Comparison of ENCODE assay signal across 8 cellular contexts in genomic region chr9:128554155-128554862, GRCh38. TPM values are rescaled to one million over a fixed set of nuclear protein-coding genes. Genes with fewer than 3 reads are reported as not detected.
A peak's percentile ranks its signal among the peaks of the same experiment; 100 is the strongest.
DNase-seq lines count a peak whose midpoint lies in the region; ATAC-seq and TF ChIP-seq lines count a peak whose summit lies in the region.

No MANE protein-coding gene starts in this region.

- no peak overlapping the region for H2AFZ ChIP-seq in HCT116 (ENCODE audit: low read depth, low read length, poor library complexity, severe bottlenecking)

- H3K27me3 ChIP-seq in HCT116 (ENCODE audit: insufficient read depth, low read length), result no peaks in the 10 kb centered on the region
- H3K27me3 ChIP-seq in duodenal mucosa (ENCODE audit: control insufficient read depth in 1 of 2, insufficient read depth in 2 of 2, low read length in 2 of 2), result no peaks in the 10 kb centered on the region
- no peaks in the 10 kb centered on the region for H3K27me3 ChIP-seq in tibial artery

- peak overlapping the region; percentile 88 for H3K4me2 ChIP-seq in HCT116 (ENCODE audit: low read length)

- ATAC-seq in HCT116 (peak; percentile 42), HG02798 (IDR thresholded peaks at IDR 0.05; ENCODE audit: poor library complexity, unreplicated experiment) (no peak), HG02970 (IDR thresholded peaks at IDR 0.05; ENCODE audit: low FRiP score, unreplicated experiment) (no peak)

- TF ChIP-seq CTCF in HCT116 (IDR thresholded peaks at IDR 0.05 in 2 of 3, conservative IDR thresholded peaks at IDR 0.05 in 1 of 3; ENCODE audit: borderline replicate concordance in 1 of 3, insufficient read depth in 1 of 3, low read depth in 2 of 3, low read length in 2 of 3) (no peak), tibial artery (IDR thresholded peaks at IDR 0.05) (no peak)

- H3K4me3 ChIP-seq in HCT116 (replicated peaks in 1 of 2; ENCODE audit: low read depth in 1 of 2, low read length in 2 of 2), result peak overlapping the region; percentile 2 to 93
- H3K4me3 ChIP-seq in SK-N-MC, result peak overlapping the region; percentile 96
- H3K4me3 ChIP-seq in duodenal mucosa (ENCODE audit: low read depth in 1 of 2, low read length in 2 of 2), result peak overlapping the region; percentile 86
- H3K4me3 ChIP-seq in tibial artery, result peak overlapping the region; percentile 89 to 95

- H3K9ac ChIP-seq in HCT116 (ENCODE audit: low read length), result peak overlapping the region; percentile 83
- H3K9ac ChIP-seq in SK-N-MC (ENCODE audit: insufficient read length), result peak overlapping the region; percentile 87
- peak overlapping the region; percentile 73 to 91 for H3K9ac ChIP-seq in duodenal mucosa (ENCODE audit: low read depth in 1 of 2, low read length in 2 of 2)

- DNase-seq in HCT116 (ENCODE audit: low read depth, low spot score) (peak; percentile 35), SK-N-MC (ENCODE audit: low read depth, low spot score) (peak; percentile 37), lung microvascular endothelial cell (ENCODE audit: low read depth in 2 of 2) (peak; percentile 55 to 75), tibial artery (peak; percentile 66 to 70), NCI-H524 treated with DMSO at 0.1 percent for 48 hours (lab: John Stamatoyannopoulos, UW) (no peak)

- no peak for TF ChIP-seq RAD21 in HCT116 (IDR thresholded peaks at IDR 0.05; ENCODE audit: low read depth)

- POLR2A ChIA-PET in HCT116 (lab: Charles Lee), result interaction anchor here (0.8 to 2.5 kb wide), 8 partner anchors 9 to 49 kb away, joined by 3 to 6 read pairs (median 4); partner anchors contain the start of gene GLE1

- no peaks in the 10 kb centered on the region for H3K9me3 ChIP-seq in HCT116 (ENCODE audit: control insufficient read depth in 1 of 2, insufficient read depth in 1 of 2, low read depth in 1 of 2, low read length in 2 of 2)
- H3K9me3 ChIP-seq in SK-N-MC (ENCODE audit: low read depth, low read length), result no peaks in the 10 kb centered on the region
- H3K9me3 ChIP-seq in duodenal mucosa (ENCODE audit: control insufficient read depth in 1 of 2, low read length in 2 of 2), result no peaks in the 10 kb centered on the region
- no peaks in the 10 kb centered on the region for H3K9me3 ChIP-seq in tibial artery

- H3K4me1 ChIP-seq in HCT116 (ENCODE audit: control insufficient read depth in 1 of 2, insufficient read depth in 2 of 2, low read length in 2 of 2) (peaks cover 49 to 69% of the 10 kb centered on the region in 2 experiments), duodenal mucosa (ENCODE audit: control insufficient read depth in 1 of 2, insufficient read depth in 2 of 2, low read length in 2 of 2) (peaks cover 47 to 48% of the 10 kb centered on the region in 2 donors), tibial artery (peaks cover 0 to 81% (median 59%) of the 10 kb centered on the region in 4 donors)

- intact Hi-C loops in HCT116 (cut with micrococcal nuclease) (loop anchor here (5.0 to 10.0 kb wide), 3 partner anchors 47 to 260 kb away; partner anchors contain the start of gene ODF2), tibial artery (cut with DNase I; ENCODE audit: low total_unique reads) (loop anchor here (10.0 kb wide), 1 partner anchor 100 kb away; the partner anchor contains the start of gene ODF2)

- H3K79me2 ChIP-seq in HCT116 (ENCODE audit: insufficient read depth, low read length), result peaks cover 64% of the 10 kb centered on the region

- CTCF ChIA-PET in HCT116 (lab: Charles Lee), result interaction anchor here (1.9 kb wide), 1 partner anchor 116 kb away, joined by 7 read pairs; no protein-coding TSS in a partner anchor

- BruUV-seq in HCT116 (replicated peaks; lab: Mats Ljungman, UMichigan), result no TSS peak

- peak overlapping the region; percentile 44; the same call in 1 of the 2 replicates for H3K27ac ChIP-seq in HCT116 (ENCODE audit: low read depth, low read length)
- peak overlapping the region; percentile 89 for H3K27ac ChIP-seq in SK-N-MC
- H3K27ac ChIP-seq in duodenal mucosa (ENCODE audit: low read depth, low read length), result no peak overlapping the region
- peak overlapping the region; percentile 96 to 97 for H3K27ac ChIP-seq in tibial artery

- H4K20me1 ChIP-seq in HCT116 (ENCODE audit: insufficient read depth), result peaks cover 10% of the 10 kb centered on the region; the same call in 1 of the 2 replicates

- H3K36me3 ChIP-seq in HCT116 (ENCODE audit: control insufficient read depth in 1 of 2, insufficient read depth in 2 of 2, low read length in 2 of 2) (no peaks in the 10 kb centered on the region; a peak in 1 of 4 replicates), SK-N-MC (ENCODE audit: insufficient read depth, low read length) (no peaks in the 10 kb centered on the region), duodenal mucosa (ENCODE audit: control insufficient read depth in 1 of 2, insufficient read depth in 2 of 2, low read length in 2 of 2) (no peaks in the 10 kb centered on the region), tibial artery (no peaks in the 10 kb centered on the region)

- RAD21 ChIA-PET in HCT116 (lab: Charles Lee; ENCODE audit: low non-redundant PET in 1 of 2, low total read pairs in 2 of 2, uncharacterized antibody in 2 of 2, unreplicated experiment in 2 of 2), result no interaction called here

- TF ChIP-seq POLR2A in HCT116 (IDR thresholded peaks at IDR 0.05; ENCODE audit: borderline replicate concordance, extremely low read depth, insufficient read depth, insufficient read length), result no peak

- no peaks in the 10 kb centered on the region for H3K9me2 ChIP-seq in HCT116 (ENCODE audit: insufficient read depth)

TF ChIP-seq in HCT116, 20 proteins besides CTCF, POLR2A, EP300 and RAD21:
- no peak for TF ChIP-seq ZNF274 (IDR thresholded peaks at IDR 0.05; ENCODE audit: low read depth, low read length)
- no peak for TF ChIP-seq ATF3 (IDR thresholded peaks at IDR 0.05)
- no peak for TF ChIP-seq EZH2phosphoT487 (IDR thresholded peaks at IDR 0.05; ENCODE audit: borderline replicate concordance)
- TF ChIP-seq FOSL1 (IDR thresholded peaks at IDR 0.05; ENCODE audit: low read depth), result no peak
- TF ChIP-seq ELF1 (IDR thresholded peaks at IDR 0.05; ENCODE audit: borderline replicate concordance, low read depth), result no peak
- TF ChIP-seq CBX3 (IDR thresholded peaks at IDR 0.05; ENCODE audit: low read depth), result no peak
- peak; percentile 6; the same call in 1 of the 2 replicates for TF ChIP-seq POLR2AphosphoS5 (IDR thresholded peaks at IDR 0.05; ENCODE audit: low read depth, low read length)
- TF ChIP-seq EGR1 (IDR thresholded peaks at IDR 0.05; ENCODE audit: low read depth), result peak; percentile 57; the same call in 1 of the 2 replicates
- TF ChIP-seq SIN3A (IDR thresholded peaks at IDR 0.05; ENCODE audit: low read depth), result no peak
- TF ChIP-seq REST (IDR thresholded peaks at IDR 0.05; ENCODE audit: low read depth), result no peak
- TF ChIP-seq SP1 (IDR thresholded peaks at IDR 0.05; ENCODE audit: low read depth), result no peak; the same call in 1 of the 2 replicates
- TF ChIP-seq TCF7L2 (IDR thresholded peaks at IDR 0.05; ENCODE audit: borderline replicate concordance, extremely low read depth, insufficient read depth, insufficient read length), result no peak
- no peak for TF ChIP-seq MAX (IDR thresholded peaks at IDR 0.05)

RNA-seq across cellular contexts. Expression of gene SPTAN1, which starts 1.9 kb away (rescaled TPM):
- total RNA-seq in HCT116 (2021; ENCODE audit: unreplicated experiment), result 111 TPM
- 97.8 and 99.6 TPM in 2 replicates for polyA plus RNA-seq in HCT116 (2012)
- 412 and 449 TPM in 2 replicates for total RNA-seq in lung microvascular endothelial cell

RNA-seq across cellular contexts. Expression of gene GLE1, which starts 49.8 kb away (rescaled TPM):
- 36.6 TPM for total RNA-seq in HCT116 (2021; ENCODE audit: unreplicated experiment)
- 21.6 and 26.1 TPM in 2 replicates for polyA plus RNA-seq in HCT116 (2012)
- total RNA-seq in lung microvascular endothelial cell, result 8.5 and 10.9 TPM in 2 replicates
